ENCODE assay signal across 8 cellular contexts in genomic region chr15:69160141-69160975, GRCh38. TPM values are rescaled to one million over a fixed set of nuclear protein-coding genes. Genes with fewer than 3 reads are reported as not detected.
DNase-seq lines count a peak whose midpoint lies in the region; ATAC-seq, FAIRE-seq and TF ChIP-seq lines count a peak whose summit lies in the region.

Gene GLCE (plus strand): TSS chr15:69160635. CDS start chr15:69255807, 95,172 bp downstream.

- peak within 1 kb of the TSS; percentile 96 for H3K4me3 Mint-ChIP-seq in natural killer cell

- H3K9me3 Mint-ChIP-seq in natural killer cell, result no peaks in the 10 kb centered on the region

- H3K9me3 ChIP-seq in Loucy (ENCODE audit: insufficient read depth, low read depth, low read length) (no peaks in the 10 kb centered on the region), RWPE2 (ENCODE audit: severe bottlenecking) (no peaks in the 10 kb centered on the region)

- peak; percentile 92 for ATAC-seq in RWPE2 (ENCODE audit: low read depth)
- peak; percentile 95 for ATAC-seq in natural killer cell

- DNase-seq in EL (peak; percentile 97), H54 (ENCODE audit: insufficient read length, low spot score) (peak; percentile 85), RWPE2 (ENCODE audit: low spot score) (peak; percentile 97), fibroblast of pulmonary artery (ENCODE audit: low read depth) (peak; percentile 96), natural killer cell (peak; percentile 88)
- peak; percentile 90 for DNase-seq in activated effector memory CD4-positive, alpha-beta T cell treated with Interleukin-2 at 50 U/mL for 16 hours
- DNase-seq in stimulated activated naive CD4-positive, alpha-beta T cell (lab: John Stamatoyannopoulos, UW), result peak; percentile 85 to 93 (median 90)

- peak within 1 kb of the TSS; percentile 79 for H3K9ac ChIP-seq in Loucy (ENCODE audit: low read depth, low read length, poor library complexity, severe bottlenecking)

- no peaks in the 10 kb centered on the region for H3K36me3 Mint-ChIP-seq in natural killer cell

- peaks cover 14 to 21% of the 10 kb centered on the region in 2 donors for H3K4me1 Mint-ChIP-seq in natural killer cell

- no peaks in the 10 kb centered on the region for H3K9me2 ChIP-seq in Loucy (replicated peaks; ENCODE audit: low read depth, low read length)

- peak within 1 kb of the TSS; percentile 81 for H3K4me2 ChIP-seq in Loucy (ENCODE audit: low read depth, low read length, poor library complexity, severe bottlenecking)

- peak within 1 kb of the TSS; percentile 65 to 84 for H3K27ac Mint-ChIP-seq in natural killer cell

- H3K4me1 ChIP-seq in Loucy (ENCODE audit: insufficient read depth, low read length, poor library complexity, severe bottlenecking) (peaks cover 11% of the 10 kb centered on the region), RWPE2 (ENCODE audit: insufficient read depth, poor library complexity, severe bottlenecking) (peaks cover 9% of the 10 kb centered on the region)

- no peaks in the 10 kb centered on the region for H3K79me2 ChIP-seq in Loucy (ENCODE audit: insufficient read depth, low read length)

- intact Hi-C loops in natural killer cell (cut with micrococcal nuclease), result no loop called here

- H2AFZ ChIP-seq in Loucy (ENCODE audit: low read length), result peak within 1 kb of the TSS; percentile 95

- FAIRE-seq in H54 (lab: Jason Lieb, UNC), result peak; percentile 62

- H3F3A ChIP-seq in Loucy (ENCODE audit: low read depth), result no peaks in the 10 kb centered on the region

- H3K27me3 Mint-ChIP-seq in natural killer cell (ENCODE audit: low read depth in 2 of 2), result peaks cover 0 to 14% of the 10 kb centered on the region in 2 donors

- H3K36me3 ChIP-seq in Loucy (ENCODE audit: insufficient read depth, low read length) (no peaks in the 10 kb centered on the region), RWPE2 (ENCODE audit: low read depth) (no peaks in the 10 kb centered on the region)

- H4K20me1 ChIP-seq in Loucy (ENCODE audit: insufficient read depth, low read length, poor library complexity, severe bottlenecking), result no peaks in the 10 kb centered on the region

- TF ChIP-seq CTCF in Loucy (conservative IDR thresholded peaks at IDR 0.05; ENCODE audit: low read length) (no peak), RWPE2 (IDR thresholded peaks at IDR 0.05; ENCODE audit: poor library complexity, severe bottlenecking) (no peak), fibroblast of pulmonary artery (IDR thresholded peaks at IDR 0.05; ENCODE audit: low read length, missing control alignments) (no peak), natural killer cell (IDR thresholded peaks at IDR 0.05) (no peak)

- H3K4me3 ChIP-seq in Loucy (ENCODE audit: low read length, poor library complexity, severe bottlenecking), result peak within 1 kb of the TSS; percentile 88
- peak within 1 kb of the TSS; percentile 83 for H3K4me3 ChIP-seq in RWPE2 (ENCODE audit: severe bottlenecking)
- H3K4me3 ChIP-seq in fibroblast of pulmonary artery (replicated peaks; ENCODE audit: low read depth, low read length), result peak within 1 kb of the TSS; percentile 86

- H3K27ac ChIP-seq in RWPE2 (ENCODE audit: poor library complexity, severe bottlenecking), result peak within 1 kb of the TSS; percentile 11

- peak; percentile 96 for TF ChIP-seq POLR2A in H54 (IDR thresholded peaks at IDR 0.05; ENCODE audit: low read depth, low read length)

- H3K27me3 ChIP-seq in Loucy (ENCODE audit: insufficient read depth, low read length, poor library complexity, severe bottlenecking) (no peaks in the 10 kb centered on the region), RWPE2 (ENCODE audit: insufficient read depth, poor library complexity, severe bottlenecking) (no peaks in the 10 kb centered on the region)

RNA-seq across cellular contexts. Expression of gene GLCE, which starts in this region (rescaled TPM):
- 1 to 10 TPM; 2.0 to 4.5 (median 3.4) TPM for total RNA-seq in natural killer cell

Comparison
In these comparisons a context has a peak if more than half of its experiments do, and no peak if none do; other contexts are left out.
1. Peak in every context shown above with its lines: DNase-seq, ATAC-seq, H3K4me3 ChIP-seq and H3K27ac ChIP-seq.